ENCODE assay signal across 10 cellular contexts in genomic region chr1:59272507-59272906, GRCh38. TPM values are rescaled to one million over a fixed set of nuclear protein-coding genes. Genes with fewer than 3 reads are reported as not detected.
DNase-seq lines count a peak whose midpoint lies in the region; ATAC-seq and TF ChIP-seq lines count a peak whose summit lies in the region.
"Had no signal": no experiment of that assay in that cellular context is flagged by ENCODE, and none has a peak within 500 bp of the region (broad histone marks: within the 10 kb centered on the region; RNA-seq: fewer than 3 reads in every experiment).

No MANE protein-coding gene starts in this region.

- intact Hi-C loops in right cardiac atrium (cut with DNase I) (no loop called here), transverse colon (cut with DNase I; ENCODE audit: low total_unique reads) (no loop called here)
- intact Hi-C loops in activated CD4-positive, alpha-beta memory T cell treated with anti-CD3 and anti-CD28 coated beads for 36 hours (cut with micrococcal nuclease): no loop called here

- POLR2A ChIA-PET in activated CD4-positive, alpha-beta memory T cell treated with anti-CD3 and anti-CD28 coated beads for 36 hours (lab: Charles Lee): interaction anchor here (0.6 kb wide), 1 partner anchor 546 kb away, joined by 3 read pairs; no protein-coding TSS in a partner anchor

- H3K9me3 Mint-ChIP-seq in activated CD4-positive, alpha-beta memory T cell treated with anti-CD3 and anti-CD28 coated beads for 36 hours: no peaks in the 10 kb centered on the region

- no peak overlapping the region for H3K4me3 ChIP-seq in right cardiac atrium (ENCODE audit: low read length)
- no peak overlapping the region for H3K4me3 ChIP-seq in transverse colon
- H3K4me3 ChIP-seq: thyroid gland had no signal

- H3K27me3 Mint-ChIP-seq in activated CD4-positive, alpha-beta memory T cell treated with anti-CD3 and anti-CD28 coated beads for 36 hours: peaks cover 15% of the 10 kb centered on the region

- H3K27ac Mint-ChIP-seq in activated CD4-positive, alpha-beta memory T cell treated with anti-CD3 and anti-CD28 coated beads for 36 hours: no peak overlapping the region

- H3K4me3 Mint-ChIP-seq in activated CD4-positive, alpha-beta memory T cell treated with anti-CD3 and anti-CD28 coated beads for 36 hours: no peak overlapping the region

- in situ Hi-C loops in transverse colon (cut with MboI; ENCODE audit: low pct_ligation_motif_present in 1 of 4, low pct_unique_long_range_greater_than_20kb in 1 of 4, low sequenced_read_pairs in 3 of 4): no loop called here

- no peaks in the 10 kb centered on the region for H3K9me3 ChIP-seq in right cardiac atrium (ENCODE audit: control insufficient read depth, low read length)
- peaks cover 0 to 4% of the 10 kb centered on the region in 2 donors for H3K9me3 ChIP-seq in transverse colon
- H3K9me3 ChIP-seq: thyroid gland had no signal

- no peak for TF ChIP-seq EP300 in transverse colon (IDR thresholded peaks at IDR 0.05; ENCODE audit: low read depth)

- H3K4me1 ChIP-seq in right cardiac atrium (ENCODE audit: control insufficient read depth, insufficient read depth, low read length) (peaks cover 2% of the 10 kb centered on the region), transverse colon (no peaks in the 10 kb centered on the region)

- ATAC-seq in GM21447 (IDR thresholded peaks at IDR 0.05; ENCODE audit: unreplicated experiment): peak; percentile 77
- peak; percentile 49 to 56 for ATAC-seq in right cardiac atrium
- ATAC-seq in GM18867 (IDR thresholded peaks at IDR 0.05; ENCODE audit: unreplicated experiment): no peak

- H3K4me1 Mint-ChIP-seq in activated CD4-positive, alpha-beta memory T cell treated with anti-CD3 and anti-CD28 coated beads for 36 hours (ENCODE audit: low read depth): peaks cover 5% of the 10 kb centered on the region

- TF ChIP-seq POLR2A in transverse colon (IDR thresholded peaks at IDR 0.05): no peak

- CTCF ChIA-PET in activated CD4-positive, alpha-beta memory T cell treated with anti-CD3 and anti-CD28 coated beads for 36 hours (lab: Charles Lee): no interaction called here

- no peaks in the 10 kb centered on the region for H3K36me3 ChIP-seq in transverse colon
- H3K36me3 ChIP-seq: thyroid gland had no signal

- H3K36me3 Mint-ChIP-seq in activated CD4-positive, alpha-beta memory T cell treated with anti-CD3 and anti-CD28 coated beads for 36 hours: no peaks in the 10 kb centered on the region

- H3K27ac ChIP-seq in right cardiac atrium (ENCODE audit: low read length) (no peak overlapping the region), transverse colon (no peak overlapping the region)
- H3K27ac ChIP-seq: thyroid gland had no signal

- WGBS in right cardiac atrium: 85% methylated on average over 1 of the region's 1 CpG
- WGBS in transverse colon (ENCODE audit: low coverage in 1 of 2), 2 donors: 59 to 67% methylated on average over 1 of the region's 1 CpG

- DNase-seq in ELR (ENCODE audit: low read depth) (peak; percentile 54), MV-4-11 (lab: John Stamatoyannopoulos, UW) (peak; percentile 79), right cardiac atrium (peak in 1 of 3 donors; percentile 53), transverse colon (no peak), NCI-H1092 (lab: John Stamatoyannopoulos, UW) (no peak)
- DNase-seq in activated CD4-positive, alpha-beta memory T cell treated with anti-CD3 and anti-CD28 coated beads for 36 hours: no peak
- DNase-seq: NCI-H69 had no signal

- no peaks in the 10 kb centered on the region for H3K27me3 ChIP-seq in right cardiac atrium (ENCODE audit: control insufficient read depth, insufficient read depth)
- no peaks in the 10 kb centered on the region for H3K27me3 ChIP-seq in transverse colon
- H3K27me3 ChIP-seq: thyroid gland had no signal

- TF ChIP-seq CTCF in transverse colon (IDR thresholded peaks at IDR 0.05): no peak

RNA-seq across cellular contexts. Expression of gene FGGY, which starts 24.4 kb away (rescaled TPM):
- total RNA-seq in right cardiac atrium (10 to 100 TPM; 17.4 to 20.5 (median 20.2) TPM), transverse colon (10 to 100 TPM; 18.2 to 97.7 (median 27.1) TPM)
- 10.0 TPM for polyA plus RNA-seq in right cardiac atrium
- total RNA-seq in activated CD4-positive, alpha-beta memory T cell treated with anti-CD3 and anti-CD28 coated beads for 36 hours: 10 to 100 TPM; 10.2 TPM

Comparison
In these comparisons a context has a peak if more than half of its experiments do, and no peak if none do; other contexts are left out.
1. DNase-seq: peak in ELR (single experiment) and MV-4-11 (single experiment); none in activated CD4-positive, alpha-beta memory T cell treated with anti-CD3 and anti-CD28 coated beads for 36 hours (single experiment), transverse colon (single experiment) and NCI-H1092 (single experiment).